In genomic region chr13:27182844-27183497, GRCh38 we compare ENCODE assay signal across 10 cellular contexts. TPM values are rescaled to one million over a fixed set of nuclear protein-coding genes. Genes with fewer than 3 reads are reported as not detected.
A peak's percentile ranks its signal among the peaks of the same experiment; 100 is the strongest.
DNase-seq lines count a peak whose midpoint lies in the region; ATAC-seq, FAIRE-seq and TF ChIP-seq lines count a peak whose summit lies in the region.
"Had no signal": no experiment of that assay in that cellular context is flagged by ENCODE, and none has a peak within 500 bp of the region (broad histone marks: within the 10 kb centered on the region; RNA-seq: fewer than 3 reads in every experiment).

No MANE protein-coding gene starts in this region.

- CTCF ChIA-PET in K562 (lab: Yijun Ruan, JAX; ENCODE audit: low intra/inter-chr PET ratio) = interaction anchor here (0.7 kb wide), 1 partner anchor 36 kb away, joined by 3 read pairs; no protein-coding TSS in a partner anchor

- no peak overlapping the region for H3K4me3 Mint-ChIP-seq in glutamatergic neuron (ENCODE audit: unreplicated experiment)

- DNase-seq in HT1080 (ENCODE audit: low read depth) (peak; percentile 97), K562 (ENCODE audit: extremely low read depth in 1 of 4, low spot score in 3 of 4) (peak; percentile 58 to 88 (median 68)), iris pigment epithelial cell (ENCODE audit: low read depth) (peak; percentile 79), tibial artery (peak; percentile 75 to 85), glutamatergic neuron (no peak), NCI-H1105 (lab: John Stamatoyannopoulos, UW) (no peak), NCI-H524 treated with DMSO at 0.1 percent for 48 hours (lab: John Stamatoyannopoulos, UW) (no peak)
- DNase-seq: activated effector memory CD4-positive, alpha-beta T cell treated with Interleukin-2 at 50 U/mL for 16 hours had no signal

- TF ChIP-seq EP300 in K562 (IDR thresholded peaks at IDR 0.05; ENCODE audit: low read length) = peak; percentile 67

- no peaks in the 10 kb centered on the region for H3K79me2 ChIP-seq in K562 (ENCODE audit: control insufficient read depth, insufficient read depth, low read length)

- H4K20me1 ChIP-seq in K562 (replicated peaks; ENCODE audit: control insufficient read depth, insufficient read depth, low read length) = no peaks in the 10 kb centered on the region

- no peak overlapping the region for H3K4me3 ChIP-seq in K562
- H3K4me3 ChIP-seq in tibial artery = peak overlapping the region in 1 of 2 donors; percentile 11

- H3K9me3 ChIP-seq in K562 (replicated peaks; ENCODE audit: control insufficient read depth, insufficient read depth, low read depth, low read length) (no peaks in the 10 kb centered on the region), tibial artery (no peaks in the 10 kb centered on the region)

- peak overlapping the region; percentile 48; a peak in 3 of 4 replicates for H3K9ac ChIP-seq in K562 (ENCODE audit: insufficient read depth in 1 of 2, low read depth in 2 of 2, low read length in 2 of 2)

- no peaks in the 10 kb centered on the region for H3K36me3 ChIP-seq in K562 (ENCODE audit: control insufficient read depth, insufficient read depth, low read length)
- H3K36me3 ChIP-seq in tibial artery = no peaks in the 10 kb centered on the region

- H3K27me3 Mint-ChIP-seq in glutamatergic neuron (ENCODE audit: unreplicated experiment) = peaks cover 2% of the 10 kb centered on the region

- no peaks in the 10 kb centered on the region for H3K27me3 ChIP-seq in K562 (ENCODE audit: control insufficient read depth in 2 of 2, insufficient read depth in 2 of 2, low read length in 2 of 2)
- no peaks in the 10 kb centered on the region for H3K27me3 ChIP-seq in tibial artery

- ATAC-seq in K562 (peak; percentile 98), HG03045 (IDR thresholded peaks at IDR 0.05; ENCODE audit: unreplicated experiment) (no peak)

- no peak; a peak in 1 of 6 replicates for TF ChIP-seq CTCF in K562 (IDR thresholded peaks at IDR 0.05 in 2 of 3, conservative IDR thresholded peaks at IDR 0.05 in 1 of 3; ENCODE audit: insufficient read depth in 2 of 3, low read depth in 1 of 3, low read length in 3 of 3)
- no peak for TF ChIP-seq CTCF in tibial artery (IDR thresholded peaks at IDR 0.05)
- TF ChIP-seq CTCF in glutamatergic neuron (IDR thresholded peaks at IDR 0.05; ENCODE audit: partially characterized antibody, unreplicated experiment) = no peak

- no TSS peak for BruUV-seq in K562 (replicated peaks; lab: Mats Ljungman, UMichigan)

- H3K36me3 Mint-ChIP-seq in glutamatergic neuron (ENCODE audit: unreplicated experiment) = no peaks in the 10 kb centered on the region

- peak; percentile 88 for FAIRE-seq in K562 (lab: Jason Lieb, UNC)
- FAIRE-seq: keratinocyte had no signal

- no peaks in the 10 kb centered on the region for H3K9me1 ChIP-seq in K562 (ENCODE audit: control insufficient read depth, insufficient read depth, low read length)

- peak overlapping the region; percentile 65 for H3K27ac ChIP-seq in K562 (ENCODE audit: extremely low read depth, low read depth, low read length)
- peak overlapping the region; percentile 32 to 41 for H3K27ac ChIP-seq in tibial artery

- no peaks in the 10 kb centered on the region for H3K9me3 Mint-ChIP-seq in glutamatergic neuron (ENCODE audit: unreplicated experiment)

- peaks cover 1% of the 10 kb centered on the region for H3K4me1 Mint-ChIP-seq in glutamatergic neuron (ENCODE audit: low read depth, unreplicated experiment)

- peak overlapping the region; percentile 75 for H3K4me2 ChIP-seq in K562 (ENCODE audit: insufficient read depth, low read length)

- H3K27ac Mint-ChIP-seq in glutamatergic neuron (ENCODE audit: unreplicated experiment) = no peak overlapping the region

- WGBS in K562 (ENCODE audit: insufficient coverage, low coverage, missing lambda C conversion rate) = 6% methylated on average over 10 of the region's 10 CpGs

- peaks cover 6 to 15% of the 10 kb centered on the region in 2 experiments; a peak in 3 of 5 replicates for H3K4me1 ChIP-seq in K562 (replicated peaks in 1 of 2; ENCODE audit: control insufficient read depth in 2 of 2, insufficient read depth in 2 of 2, low read length in 2 of 2)
- H3K4me1 ChIP-seq in tibial artery = peaks cover 0 to 9% (median 7%) of the 10 kb centered on the region in 4 donors

- intact Hi-C loops in K562 (cut with micrococcal nuclease) = no loop called here
- intact Hi-C loops in tibial artery (cut with DNase I; ENCODE audit: low total_unique reads) = no loop called here

- TF ChIP-seq RAD21 in K562 (CRISPR knock-in tag; conservative IDR thresholded peaks at IDR 0.05 in 1 of 2, IDR thresholded peaks at IDR 0.05 in 1 of 2) = peak in 1 of 2 experiments; percentile 22; a peak in 2 of 4 replicates

- peak overlapping the region; percentile 80 for H2AFZ ChIP-seq in K562 (ENCODE audit: low read depth, low read length)

- POLR2A ChIA-PET in K562 (lab: Yijun Ruan, JAX) = interaction anchor here (0.7 to 1.3 kb wide), 6 partner anchors 11 to 198 kb away, joined by 3 to 8 read pairs (median 3); partner anchors contain the start of gene USP12

- no peak for TF ChIP-seq POLR2A in K562 (conservative IDR thresholded peaks at IDR 0.05)

- in situ Hi-C loops in K562 (cut with MboI) = no loop called here

TF ChIP-seq in K562, 482 proteins besides CTCF, POLR2A, EP300 and RAD21 (continues in another document):
- TF ChIP-seq TAL1 (IDR thresholded peaks at IDR 0.05) (peak; percentile 50), NR2C1 (IDR thresholded peaks at IDR 0.05) (peak; percentile 63), NR2C1 (tag; IDR thresholded peaks at IDR 0.05) (peak; percentile 72), MBD2 (IDR thresholded peaks at IDR 0.05; ENCODE audit: borderline replicate concordance, low read depth) (0 out of 2 replicates have a peak, but pooled peaks have one; percentile 40), SRF (CRISPR knock-in tag; IDR thresholded peaks at IDR 0.05) (no peak), FOXK2 (conservative IDR thresholded peaks at IDR 0.05 in 1 of 2, IDR thresholded peaks at IDR 0.05 in 1 of 2; ENCODE audit: low read depth in 2 of 2) (0 out of 4 replicates have a peak, but pooled peaks of 1 of the 2 experiments have one; percentile 27), KDM4B (IDR thresholded peaks at IDR 0.05; ENCODE audit: borderline replicate concordance in 2 of 2, low read depth in 1 of 2) (no peak), ZEB2 (IDR thresholded peaks at IDR 0.05) (no peak), RBBP5 (IDR thresholded peaks at IDR 0.05; ENCODE audit: borderline replicate concordance, insufficient read depth, low read length, poor library complexity, severe bottlenecking) (peak; percentile 55), NRF1 (conservative IDR thresholded peaks at IDR 0.05 in 1 of 2, IDR thresholded peaks at IDR 0.05 in 1 of 2) (peak in 1 of 2 experiments; percentile 17; a peak in 1 of 4 replicates), HDAC1 (IDR thresholded peaks at IDR 0.05) (peak in 1 of 2 experiments; percentile 73; a peak in 1 of 4 replicates), DACH1 (IDR thresholded peaks at IDR 0.05; ENCODE audit: partially characterized antibody) (peak; percentile 40), TRIM24 (IDR thresholded peaks at IDR 0.05) (0 out of 4 replicates have a peak, but pooled peaks of 1 of the 2 experiments have one; percentile 29), PTTG1 (tag; IDR thresholded peaks at IDR 0.05; ENCODE audit: low read depth) (no peak), ZNF639 (CRISPR knock-in tag; conservative IDR thresholded peaks at IDR 0.05 in 1 of 2, IDR thresholded peaks at IDR 0.05 in 1 of 2) (peak in 1 of 2 experiments; percentile 49; a peak in 1 of 4 replicates), IRF2 (CRISPR knock-in tag; IDR thresholded peaks at IDR 0.05) (no peak), L3MBTL2 (IDR thresholded peaks at IDR 0.05) (0 out of 2 replicates have a peak, but pooled peaks have one; percentile 51), SMARCE1 (IDR thresholded peaks at IDR 0.05) (peak; percentile 91), BACH1 (tag; IDR thresholded peaks at IDR 0.05) (peak; percentile 90), SMARCA5 (IDR thresholded peaks at IDR 0.05) (0 out of 2 replicates have a peak, but pooled peaks have one; percentile 13), TAF1 (IDR thresholded peaks at IDR 0.05; ENCODE audit: control insufficient read depth, extremely low read depth, insufficient read depth, low read length, severe bottlenecking) (peak; percentile 22)

RNA-seq across cellular contexts. Expression of gene USP12, which starts 11.4 kb away (rescaled TPM):
- 34.1 and 42.1 TPM in 2 replicates for total RNA-seq in HT1080 (2014; rRNA removed; shearing (Covaris generic))
- 34.1 and 40.2 TPM in 2 replicates for polyA plus RNA-seq in HT1080 (2015; cell fraction: cytosol; rRNA removed)
- polyA plus RNA-seq in HT1080 (2015; cell fraction: nucleus; rRNA removed) = 26.1 and 27.8 TPM in 2 replicates
- 13.2 and 38.3 TPM in 2 replicates for total RNA-seq in K562 (2011; cell fraction: chromatin; rRNA removed; ENCODE audit: low replicate concordance)
- 9.5 and 10.5 TPM in 2 replicates for total RNA-seq in K562 (2011; cell fraction: nucleolus; rRNA removed)
- 21.6 and 39.0 TPM in 2 replicates for total RNA-seq in K562 (2011; cell fraction: nucleoplasm; rRNA removed)
- total RNA-seq in K562 (2014; rRNA removed) (7.8 and 8.9 TPM in 2 replicates), K562 (2014; rRNA removed; fragmentation: Illumina TruSeq; extraction: Trizol) (17.2 and 18.1 TPM in 2 replicates), K562 (2015; rRNA removed; fragmentation: Illumina TruSeq; extraction: Trizol) (11.1 and 13.3 TPM in 2 replicates), K562 (2021) (12.7 and 13.1 TPM in 2 replicates), glutamatergic neuron (ENCODE audit: unreplicated experiment) (24.9 TPM)
- polyA plus RNA-seq in K562 (2011; rRNA removed) (13.8 and 20.5 TPM in 2 replicates), K562 (2014; fragmentation: Illumina TruSeq; extraction: Trizol) (11.7 and 15.3 TPM in 2 replicates), K562 (2014; fragmentation: Nextera tagmentation; extraction: Ambion mirVana) (1 to 10 TPM; 1.8 to 5.1 TPM), K562 (2014; rRNA removed) (11.0 and 14.0 TPM in 2 replicates)
- 2.3 and 4.2 TPM in 2 replicates for polyA plus RNA-seq in K562 (2011; cell fraction: cytosol; rRNA removed)
- 7.5 and 8.8 TPM in 2 replicates for polyA plus RNA-seq in K562 (2011; cell fraction: nucleus; rRNA removed)
- polyA plus RNA-seq in K562 (2012) = 12.3 and 14.4 TPM in 2 replicates
- 18.9 and 19.8 TPM in 2 replicates for polyA minus RNA-seq in K562 (2011; rRNA and poly(A)+ RNA removed)
- polyA minus RNA-seq in K562 (2011; cell fraction: cytosol; rRNA and poly(A)+ RNA removed) = 4.2 and 6.3 TPM in 2 replicates
- polyA minus RNA-seq in K562 (2011; cell fraction: nucleus; rRNA and poly(A)+ RNA removed) = 11.3 and 17.3 TPM in 2 replicates

Comparison
In these comparisons a context has a peak if more than half of its experiments do, and no peak if none do; other contexts are left out.
1. DNase-seq: peak in HT1080 (single experiment), K562 (4 of 4), iris pigment epithelial cell (single experiment) and tibial artery (2 of 2); none in glutamatergic neuron (single experiment), NCI-H1105 (single experiment) and NCI-H524 treated with DMSO at 0.1 percent for 48 hours (single experiment).